18 cellular contexts compared by ENCODE assay signal in genomic region chr6:4636141-4636880, GRCh38.
"Had no signal": no experiment of that assay in that cellular context is flagged by ENCODE, and none has a peak within 500 bp of the region (broad histone marks: within the 10 kb centered on the region; RNA-seq: fewer than 3 reads in every experiment).

No MANE protein-coding gene starts in this region.

- H3K4me2 ChIP-seq: smooth muscle cell had no signal

- H3K4me3 ChIP-seq: dorsolateral prefrontal cortex, esophagus squamous epithelium, heart left ventricle, smooth muscle cell, thoracic aorta had no signal

- H3K36me3 ChIP-seq: esophagus squamous epithelium, heart left ventricle, neutrophil, thoracic aorta had no signal

- H3K4me1 Mint-ChIP-seq: naive thymus-derived CD4-positive, alpha-beta T cell had no signal

- H3K27ac ChIP-seq: dorsolateral prefrontal cortex, heart left ventricle, neutrophil, thoracic aorta had no signal

- H3K27ac Mint-ChIP-seq: naive thymus-derived CD4-positive, alpha-beta T cell; nephron progenitor cell had no signal

- H3K36me3 Mint-ChIP-seq: naive thymus-derived CD4-positive, alpha-beta T cell had no signal

- H3K4me1 ChIP-seq: heart left ventricle had no signal

- ATAC-seq: heart left ventricle; naive thymus-derived CD4-positive, alpha-beta T cell; right cardiac atrium; stimulated activated naive CD8-positive, alpha-beta T cell treated with anti-CD3 and anti-CD28 coated beads, Interleukin-15, amount 100 ng/mL, for 72 hours had no signal

- DNase-seq: central memory CD4-positive, alpha-beta T cell; cortex of kidney; dorsolateral prefrontal cortex; effector CD8-positive, alpha-beta T cell; esophagus squamous epithelium; heart left ventricle; hippocampal formation; kidney glomerular epithelial cell; mammary epithelial cell; naive thymus-derived CD4-positive, alpha-beta T cell; nephron progenitor cell; stimulated activated CD4-positive, alpha-beta T cell treated with anti-CD3 and anti-CD28 coated beads, Interleukin-2, amount 100 ng/mL, for 48 hours; stimulated activated naive CD8-positive, alpha-beta T cell treated with anti-CD3 and anti-CD28 coated beads, Interleukin-15, amount 100 ng/mL, for 72 hours; trophoblast cell had no signal

- H3K27me3 ChIP-seq: dorsolateral prefrontal cortex, esophagus squamous epithelium, heart left ventricle, neutrophil had no signal

- H3K4me3 Mint-ChIP-seq: naive thymus-derived CD4-positive, alpha-beta T cell; nephron progenitor cell; stimulated activated naive CD8-positive, alpha-beta T cell treated with anti-CD3 and anti-CD28 coated beads, Interleukin-15, amount 100 ng/mL, for 72 hours had no signal

- H3K9me3 ChIP-seq: esophagus squamous epithelium, thoracic aorta had no signal
